Comparison of ENCODE assay signal across 8 cellular contexts in the genomic region with DNA sequence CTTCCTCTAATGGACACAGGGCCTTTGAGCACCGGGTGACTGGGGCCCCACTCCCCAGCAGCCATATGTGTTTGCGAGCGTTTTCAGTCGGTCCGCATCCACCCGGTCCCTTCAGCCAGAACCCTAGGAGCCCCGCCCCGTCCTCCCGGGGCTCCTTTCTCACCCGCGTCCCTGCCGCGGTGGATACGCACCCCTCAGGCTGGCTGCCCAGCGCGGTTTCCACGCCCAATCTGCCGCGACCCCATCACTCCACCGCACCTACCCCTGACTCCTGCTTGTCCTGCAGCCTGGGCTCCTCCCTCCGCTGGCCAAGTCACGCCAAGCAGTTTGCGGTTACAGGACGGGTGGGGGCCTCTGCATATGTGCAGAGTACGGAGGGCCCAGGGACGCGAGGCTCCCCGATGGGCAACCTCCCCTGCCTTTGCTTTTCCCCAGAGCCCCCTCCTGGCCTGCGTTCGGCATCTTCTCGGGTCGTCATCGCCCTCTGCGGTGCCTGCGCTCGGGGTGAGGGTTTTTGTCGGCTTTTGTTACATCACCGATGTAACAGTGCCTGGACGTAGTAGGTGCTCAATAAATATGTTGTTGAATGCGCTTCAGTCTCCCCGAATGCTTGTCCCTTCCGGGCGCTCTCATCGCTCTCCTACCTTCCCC. TPM values are rescaled to one million over a fixed set of nuclear protein-coding genes. Genes with fewer than 3 reads are reported as not detected.
DNase-seq lines count a peak whose midpoint lies in the region; ATAC-seq and TF ChIP-seq lines count a peak whose summit lies in the region.

No MANE protein-coding gene starts in this region.

- TF ChIP-seq POLR2A in adrenal gland (IDR thresholded peaks at IDR 0.05): no peak

- H3K4me1 ChIP-seq in Karpas-422 (ENCODE audit: low read length) (peaks cover 21% of the 10 kb centered on the region), adrenal gland (replicated peaks in 1 of 2) (peaks cover 23 to 42% of the 10 kb centered on the region in 2 donors), iPS-18a (ENCODE audit: control insufficient read depth, low read depth, low read length) (peaks cover 28% of the 10 kb centered on the region)

- H3K9me3 ChIP-seq in Karpas-422 (ENCODE audit: low read length) (no peaks in the 10 kb centered on the region), adrenal gland (replicated peaks in 1 of 3) (no peaks in the 10 kb centered on the region), iPS-18a (ENCODE audit: control insufficient read depth, low read depth, low read length) (no peaks in the 10 kb centered on the region)

- peaks cover 31% of the 10 kb centered on the region; the same call in 1 of the 2 replicates for H4K20me1 ChIP-seq in Karpas-422 (ENCODE audit: insufficient read depth, low read depth, low read length)

- no peak for DNase-seq in Karpas-422
- DNase-seq in adrenal gland: peak in 4 of 7 donors; percentile 31 to 48 (median 44)
- DNase-seq in stimulated activated CD8-positive, alpha-beta memory T cell treated with anti-CD3 and anti-CD28 coated beads, Interleukin-4, amount 100 ng/mL, for 48 hours: peak; percentile 59
- DNase-seq in dermis blood vessel endothelial cell: no peak
- DNase-seq in COR-L47 (lab: John Stamatoyannopoulos, UW): no peak
- DNase-seq in NCI-H2107 (lab: John Stamatoyannopoulos, UW): no peak

- H3K9ac ChIP-seq in Karpas-422 (ENCODE audit: low read length): no peak overlapping the region
- H3K9ac ChIP-seq in iPS-18a (ENCODE audit: low read length): peak overlapping the region; percentile 24

- H3K4me3 ChIP-seq in Karpas-422 (ENCODE audit: low read length) (no peak overlapping the region), adrenal gland (peak overlapping the region; percentile 3 to 64 (median 34)), iPS-18a (ENCODE audit: low read length) (peak overlapping the region; percentile 71)

- no peak overlapping the region for H2AFZ ChIP-seq in Karpas-422 (ENCODE audit: low read length)

- H3K27ac ChIP-seq in Karpas-422 (ENCODE audit: low read length) (no peak overlapping the region), adrenal gland (peak overlapping the region; percentile 62 to 89 (median 85)), iPS-18a (ENCODE audit: low read length) (no peak overlapping the region)

- WGBS in adrenal gland, 4 donors: 2 to 6% (median 2%) methylated on average over 36 to 44 of the region's 44 CpGs

- peak; percentile 6 for ATAC-seq in GM19395 (IDR thresholded peaks at IDR 0.05; ENCODE audit: unreplicated experiment)

- H3K4me2 ChIP-seq in Karpas-422 (ENCODE audit: low read depth, low read length, poor library complexity, severe bottlenecking): peak overlapping the region; percentile 64

- no peaks in the 10 kb centered on the region for H3K9me2 ChIP-seq in Karpas-422 (replicated peaks; ENCODE audit: insufficient read depth, low read length)

- TF ChIP-seq CTCF in adrenal gland (IDR thresholded peaks at IDR 0.05): no peak

- intact Hi-C loops in adrenal gland (cut with DNase I): loop anchor here (5.0 to 10.0 kb wide), 3 partner anchors 62 to 152 kb away; a partner anchor contains a TSS

- H3K27me3 ChIP-seq in Karpas-422 (ENCODE audit: low read length) (no peaks in the 10 kb centered on the region), adrenal gland (no peaks in the 10 kb centered on the region), iPS-18a (ENCODE audit: control insufficient read depth, insufficient read depth, low read length) (peaks cover 36% of the 10 kb centered on the region)

- no peaks in the 10 kb centered on the region for H3K79me2 ChIP-seq in Karpas-422 (ENCODE audit: low read length)

- H3K36me3 ChIP-seq in Karpas-422 (ENCODE audit: insufficient read depth, low read length): peaks cover 18% of the 10 kb centered on the region; the same call in 1 of the 2 replicates
- peaks cover 0 to 31% of the 10 kb centered on the region in 2 donors for H3K36me3 ChIP-seq in adrenal gland (replicated peaks in 1 of 2)
- peaks cover 29% of the 10 kb centered on the region for H3K36me3 ChIP-seq in iPS-18a (ENCODE audit: control insufficient read depth, low read depth, low read length)

RNA-seq across cellular contexts. Expression of a gene that starts 1.0 kb away (rescaled TPM):
- total RNA-seq in Karpas-422 (2014; rRNA removed; shearing (Covaris generic); ENCODE audit: low replicate concordance): 1.1 TPM in 1 of 2 replicates, not detected in the other
- 10 to 100 TPM in 4 of 8 donors, 1 to 10 TPM in 4; 4.3 to 24.0 (median 9.9) TPM for total RNA-seq in adrenal gland
- 10 to 100 TPM in 1 of 3 donors, 1 to 10 TPM in 2; 2.9 to 40.5 (median 5.6) TPM for polyA plus RNA-seq in adrenal gland
- 0.70 and 2.2 TPM in 2 replicates for total RNA-seq in dermis blood vessel endothelial cell

RNA-seq across cellular contexts. Expression of a gene that starts 8.9 kb away (rescaled TPM):
- 3,682 and 4,052 TPM in 2 replicates for total RNA-seq in Karpas-422 (2014; rRNA removed; shearing (Covaris generic); ENCODE audit: low replicate concordance)
- total RNA-seq in adrenal gland (100 to 1,000 TPM; 136 to 899 (median 690) TPM), dermis blood vessel endothelial cell (625 and 929 TPM in 2 replicates)
- polyA plus RNA-seq in adrenal gland: 1,000 to 10,000 TPM in 2 of 3 donors, 100 to 1,000 TPM in 1; 998 to 1,921 (median 1,717) TPM

Comparison
In these comparisons a context has a peak if more than half of its experiments do, and no peak if none do; other contexts are left out.
1. DNase-seq: peak in adrenal gland (4 of 7) and stimulated activated CD8-positive, alpha-beta memory T cell treated with anti-CD3 and anti-CD28 coated beads, Interleukin-4, amount 100 ng/mL, for 48 hours (single experiment); none in Karpas-422 (single experiment), dermis blood vessel endothelial cell (single experiment), COR-L47 (single experiment) and NCI-H2107 (single experiment).
2. H3K27ac ChIP-seq: peak in adrenal gland (5 of 5); none in Karpas-422 (single experiment) and iPS-18a (single experiment).